1 cellular context compared by ENCODE assay signal in the genomic region with DNA sequence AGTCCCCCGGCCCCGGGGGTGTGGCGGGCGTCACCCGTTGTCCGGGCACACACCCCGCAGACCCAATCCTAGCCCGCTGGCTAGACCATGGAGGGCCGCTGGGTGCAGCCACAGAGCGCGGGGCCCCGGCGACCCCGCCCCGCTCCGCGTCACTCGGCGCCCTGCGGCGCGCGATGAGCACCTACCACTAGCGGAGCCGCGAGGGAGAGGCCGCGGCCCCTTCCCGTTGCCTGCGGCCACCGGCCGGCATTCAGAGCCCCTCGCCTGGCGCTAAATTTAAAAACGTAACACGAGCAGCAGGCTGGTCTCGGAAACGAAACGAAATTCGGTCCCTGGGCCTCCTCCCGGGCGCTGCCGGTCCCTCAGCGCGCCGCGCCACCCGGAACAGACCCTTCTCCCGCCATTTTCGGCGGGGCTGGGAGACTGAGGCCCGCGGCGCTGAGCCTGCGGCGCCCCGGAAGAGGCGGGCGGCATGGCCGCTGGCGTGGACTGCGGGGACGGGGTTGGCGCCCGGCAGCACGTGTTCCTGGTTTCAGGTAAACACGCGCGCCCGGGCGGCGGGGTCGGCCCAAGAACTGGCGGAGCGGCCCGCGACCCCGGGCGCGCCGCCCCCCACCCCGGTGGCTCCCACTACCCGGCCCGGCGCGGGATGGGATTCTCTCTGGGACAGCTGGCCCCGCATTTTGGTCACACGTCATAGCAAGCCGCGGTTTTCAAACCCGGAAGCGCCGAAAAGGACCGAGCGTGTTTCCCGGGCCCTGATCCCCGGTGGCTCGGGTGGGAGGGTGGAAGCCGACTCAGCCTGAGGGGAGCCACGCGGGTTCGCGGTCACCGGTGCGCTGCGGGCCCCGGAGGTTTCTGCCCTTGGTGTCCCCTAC.
TF ChIP-seq lines count a peak whose summit lies in the region.

A gene with protein sequence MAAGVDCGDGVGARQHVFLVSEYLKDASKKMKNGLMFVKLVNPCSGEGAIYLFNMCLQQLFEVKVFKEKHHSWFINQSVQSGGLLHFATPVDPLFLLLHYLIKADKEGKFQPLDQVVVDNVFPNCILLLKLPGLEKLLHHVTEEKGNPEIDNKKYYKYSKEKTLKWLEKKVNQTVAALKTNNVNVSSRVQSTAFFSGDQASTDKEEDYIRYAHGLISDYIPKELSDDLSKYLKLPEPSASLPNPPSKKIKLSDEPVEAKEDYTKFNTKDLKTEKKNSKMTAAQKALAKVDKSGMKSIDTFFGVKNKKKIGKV (plus strand): TSS at position 187 of the 878 bp plus-strand sequence. CDS start 286 bp downstream, at position 473.

TF ChIP-seq in HepG2, 621 proteins besides CTCF, POLR2A, EP300 and RAD21 (continued from another document and continues in another):
- TF ChIP-seq ZNF230 (CRISPR knock-in tag; IDR thresholded peaks at IDR 0.05), result peak; percentile 43; the same call in 1 of the 2 replicates
- 0 out of 2 replicates have a peak, but pooled peaks have one; percentile 59 for TF ChIP-seq ZNF256 (CRISPR knock-in tag; conservative IDR thresholded peaks at IDR 0.05)
- no peak; the same call in 1 of the 2 replicates for TF ChIP-seq CBFB (CRISPR knock-in tag; IDR thresholded peaks at IDR 0.05)
- no peak for TF ChIP-seq ZKSCAN5 (CRISPR knock-in tag; IDR thresholded peaks at IDR 0.05)
- TF ChIP-seq, protein P1, sequence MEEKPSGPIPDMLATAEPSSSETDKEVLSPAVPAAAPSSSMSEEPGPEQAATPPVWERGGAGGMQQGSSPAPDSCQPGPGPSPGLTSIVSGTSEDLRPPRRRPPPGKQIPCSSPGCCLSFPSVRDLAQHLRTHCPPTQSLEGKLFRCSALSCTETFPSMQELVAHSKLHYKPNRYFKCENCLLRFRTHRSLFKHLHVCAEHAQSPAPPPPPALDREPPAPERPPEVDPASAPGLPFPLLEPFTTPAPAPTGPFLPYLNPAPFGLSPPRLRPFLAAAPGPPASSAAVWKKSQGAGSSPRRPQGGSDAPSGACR (CRISPR knock-in tag; IDR thresholded peaks at IDR 0.05), result no peak
- 0 out of 2 replicates have a peak, but pooled peaks have one; percentile 6 for TF ChIP-seq HDAC2 (CRISPR knock-in tag; IDR thresholded peaks at IDR 0.05)
- peak; percentile 40; the same call in 1 of the 2 replicates for TF ChIP-seq NFYB (CRISPR knock-in tag; IDR thresholded peaks at IDR 0.05)
- TF ChIP-seq THAP8 (CRISPR knock-in tag; IDR thresholded peaks at IDR 0.05; ENCODE audit: borderline replicate concordance), result no peak; the same call in none of the 2 replicates
- TF ChIP-seq ELF1 (CRISPR knock-in tag; IDR thresholded peaks at IDR 0.05), result peak; percentile 78
- TF ChIP-seq ZNF383 (CRISPR knock-in tag; IDR thresholded peaks at IDR 0.05; ENCODE audit: borderline replicate concordance), result no peak
- TF ChIP-seq ZNF775 (CRISPR knock-in tag; IDR thresholded peaks at IDR 0.05; ENCODE audit: borderline replicate concordance), result no peak
- peak; percentile 85 for TF ChIP-seq RBFOX2 (IDR thresholded peaks at IDR 0.05; ENCODE audit: low read depth, low read length)
- TF ChIP-seq, protein P2, sequence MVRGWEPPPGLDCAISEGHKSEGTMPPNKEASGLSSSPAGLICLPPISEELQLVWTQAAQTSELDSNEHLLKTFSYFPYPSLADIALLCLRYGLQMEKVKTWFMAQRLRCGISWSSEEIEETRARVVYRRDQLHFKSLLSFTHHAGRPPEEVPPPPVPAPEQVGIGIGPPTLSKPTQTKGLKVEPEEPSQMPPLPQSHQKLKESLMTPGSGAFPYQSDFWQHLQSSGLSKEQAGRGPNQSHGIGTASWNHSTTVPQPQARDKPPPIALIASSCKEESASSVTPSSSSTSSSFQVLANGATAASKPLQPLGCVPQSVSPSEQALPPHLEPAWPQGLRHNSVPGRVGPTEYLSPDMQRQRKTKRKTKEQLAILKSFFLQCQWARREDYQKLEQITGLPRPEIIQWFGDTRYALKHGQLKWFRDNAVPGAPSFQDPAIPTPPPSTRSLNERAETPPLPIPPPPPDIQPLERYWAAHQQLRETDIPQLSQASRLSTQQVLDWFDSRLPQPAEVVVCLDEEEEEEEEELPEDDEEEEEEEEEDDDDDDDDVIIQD (CRISPR knock-in tag; IDR thresholded peaks at IDR 0.05; ENCODE audit: low read depth), result no peak
- no peak for TF ChIP-seq MLXIP (CRISPR knock-in tag; IDR thresholded peaks at IDR 0.05; ENCODE audit: borderline replicate concordance)
- TF ChIP-seq, protein P3, sequence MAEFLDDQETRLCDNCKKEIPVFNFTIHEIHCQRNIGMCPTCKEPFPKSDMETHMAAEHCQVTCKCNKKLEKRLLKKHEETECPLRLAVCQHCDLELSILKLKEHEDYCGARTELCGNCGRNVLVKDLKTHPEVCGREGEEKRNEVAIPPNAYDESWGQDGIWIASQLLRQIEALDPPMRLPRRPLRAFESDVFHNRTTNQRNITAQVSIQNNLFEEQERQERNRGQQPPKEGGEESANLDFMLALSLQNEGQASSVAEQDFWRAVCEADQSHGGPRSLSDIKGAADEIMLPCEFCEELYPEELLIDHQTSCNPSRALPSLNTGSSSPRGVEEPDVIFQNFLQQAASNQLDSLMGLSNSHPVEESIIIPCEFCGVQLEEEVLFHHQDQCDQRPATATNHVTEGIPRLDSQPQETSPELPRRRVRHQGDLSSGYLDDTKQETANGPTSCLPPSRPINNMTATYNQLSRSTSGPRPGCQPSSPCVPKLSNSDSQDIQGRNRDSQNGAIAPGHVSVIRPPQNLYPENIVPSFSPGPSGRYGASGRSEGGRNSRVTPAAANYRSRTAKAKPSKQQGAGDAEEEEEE (CRISPR knock-in tag; IDR thresholded peaks at IDR 0.05; ENCODE audit: borderline replicate concordance), result no peak
- TF ChIP-seq PITX1 (CRISPR knock-in tag; IDR thresholded peaks at IDR 0.05), result no peak
- no peak for TF ChIP-seq SRF (IDR thresholded peaks at IDR 0.05; ENCODE audit: low read depth, low read length)
- TF ChIP-seq TFE3 (CRISPR knock-in tag; IDR thresholded peaks at IDR 0.05), result peak; percentile 26; the same call in 1 of the 2 replicates
- TF ChIP-seq ZNF800 (CRISPR knock-in tag; IDR thresholded peaks at IDR 0.05), result peak; percentile 78
- no peak for TF ChIP-seq CEBPG (CRISPR knock-in tag; IDR thresholded peaks at IDR 0.05)
- no peak; the same call in 1 of the 2 replicates for TF ChIP-seq ZNF367 (CRISPR knock-in tag; IDR thresholded peaks at IDR 0.05; ENCODE audit: borderline replicate concordance)
- TF ChIP-seq CHD4 (IDR thresholded peaks at IDR 0.05; ENCODE audit: borderline replicate concordance, low read length), result no peak
- TF ChIP-seq CENPBD1 (CRISPR knock-in tag; IDR thresholded peaks at IDR 0.05; ENCODE audit: borderline replicate concordance, low read depth), result no peak
- TF ChIP-seq TOPORS (CRISPR knock-in tag; IDR thresholded peaks at IDR 0.05), result peak; percentile 62; the same call in 1 of the 2 replicates
- 0 out of 2 replicates have a peak, but pooled peaks have one; percentile 3 for TF ChIP-seq KDM1A (CRISPR knock-in tag; IDR thresholded peaks at IDR 0.05)
- peak; percentile 79 for TF ChIP-seq KAT8 (CRISPR knock-in tag; IDR thresholded peaks at IDR 0.05)
- TF ChIP-seq ZBED4 (CRISPR knock-in tag; IDR thresholded peaks at IDR 0.05; ENCODE audit: borderline replicate concordance), result peak; percentile 17; the same call in 1 of the 2 replicates
- TF ChIP-seq ZBTB10 (CRISPR knock-in tag; IDR thresholded peaks at IDR 0.05; ENCODE audit: borderline replicate concordance), result no peak; the same call in 1 of the 2 replicates
- no peak for TF ChIP-seq NR2F1 (CRISPR knock-in tag; IDR thresholded peaks at IDR 0.05)
- TF ChIP-seq NFRKB (IDR thresholded peaks at IDR 0.05), result no peak
- TF ChIP-seq ZSCAN20 (CRISPR knock-in tag; IDR thresholded peaks at IDR 0.05; ENCODE audit: borderline replicate concordance), result peak; percentile 96; the same call in 1 of the 2 replicates
